In genomic region chr9:125845271-125845808, GRCh38 we compare ENCODE assay signal across 18 cellular contexts.
DNase-seq lines count a peak whose midpoint lies in the region; ATAC-seq, FAIRE-seq and TF ChIP-seq lines count a peak whose summit lies in the region.
"Had no signal": no experiment of that assay in that cellular context is flagged by ENCODE, and none has a peak within 500 bp of the region (broad histone marks: within the 10 kb centered on the region; RNA-seq: fewer than 3 reads in every experiment).

No MANE protein-coding gene starts in this region.

- H2AFZ ChIP-seq in SK-N-SH (ENCODE audit: low read depth) (no peak overlapping the region), IMR-90 (replicated peaks; ENCODE audit: low read length, poor library complexity) (no peak overlapping the region), H1 (ENCODE audit: low read length) (no peak overlapping the region), parathyroid adenoma (no peak overlapping the region)
- H2AFZ ChIP-seq: GM23248 had no signal

- dilution Hi-C loops in IMR-90 (cut with HindIII; ENCODE audit: low sequenced_read_pairs, unreplicated experiment), result no loop called here

- H3K4me3 ChIP-seq in SK-N-SH (ENCODE audit: low read depth in 2 of 2, low read length in 1 of 2), result no peak overlapping the region
- H3K4me3 ChIP-seq in IMR-90 (ENCODE audit: insufficient read depth, low read depth, low read length), result no peak overlapping the region
- no peak overlapping the region for H3K4me3 ChIP-seq in H1 (ENCODE audit: extremely low read depth in 1 of 4, insufficient read depth in 2 of 4, low read depth in 3 of 4, low read length in 4 of 4)
- peak overlapping the region; percentile 30 for H3K4me3 ChIP-seq in parathyroid adenoma (ENCODE audit: low read depth, low read length)
- H3K4me3 ChIP-seq: BLaER1 treated with 17β-estradiol and CSF1 and Interleukin-3, amounts not matched to agents 10 nM and 100 nM; GM12878; GM23248 had no signal

- no peak overlapping the region for H2BK12ac ChIP-seq in H1 (ENCODE audit: low read depth, low read length)

- H3K9me3 Mint-ChIP-seq in activated CD8-positive, alpha-beta T cell treated with anti-CD3 and anti-CD28 coated beads, Interleukin-2, amount 10 ng/mL, durations not matched to agents 7 days and 5 days (ENCODE audit: insufficient read depth), result no peaks in the 10 kb centered on the region

- ATAC-seq in SK-N-SH treated with all-trans-retinoic acid at 6 μM for 48 hours (no peak), IMR-90 (ENCODE audit: low read depth) (no peak), Right ventricle myocardium inferior (no peak), HG02623 (IDR thresholded peaks at IDR 0.05; ENCODE audit: unreplicated experiment) (no peak)
- ATAC-seq in activated CD8-positive, alpha-beta T cell treated with anti-CD3 and anti-CD28 coated beads, Interleukin-2, amount 10 ng/mL, durations not matched to agents 7 days and 5 days, result no peak
- ATAC-seq: GM12878 had no signal

- DNase-seq in SK-N-SH (no peak), IMR-90 (no peak), H1 (ENCODE audit: low read depth in 1 of 2, low spot score in 2 of 2) (no peak), Right ventricle myocardium inferior (ENCODE audit: missing footprints) (no peak)
- DNase-seq in activated CD8-positive, alpha-beta T cell treated with anti-CD3 and anti-CD28 coated beads, Interleukin-2, amount 10 ng/mL, durations not matched to agents 7 days and 5 days, result no peak
- DNase-seq: DMS 273 treated with DMSO at 0.1 percent for 48 hours; GDM1; GM23248; NCI-H1417 treated with DMSO at 0.1 percent for 48 hours; NCI-H2029 treated with DMSO at 0.1 percent for 48 hours; NK-92 treated with Interleukin-12 subunit alpha and Interleukin-12 subunit beta, amount 100 ng/mL, for 24 hours; SHP77 treated with DMSO at 0.1 percent for 48 hours had no signal

- peaks cover 4 to 22% of the 10 kb centered on the region in 2 experiments for H3K36me3 ChIP-seq in SK-N-SH (replicated peaks in 1 of 2; ENCODE audit: control insufficient read depth in 1 of 2, insufficient read depth in 2 of 2, low read length in 1 of 2)
- H3K36me3 ChIP-seq in IMR-90 (ENCODE audit: control insufficient read depth, insufficient read depth, low read length), result no peaks in the 10 kb centered on the region
- no peaks in the 10 kb centered on the region; a peak in 1 of 8 replicates for H3K36me3 ChIP-seq in H1 (ENCODE audit: control insufficient read depth in 2 of 4, insufficient read depth in 4 of 4, low read length in 3 of 4)
- H3K36me3 ChIP-seq in parathyroid adenoma (ENCODE audit: control insufficient read depth, insufficient read depth, low read length), result no peaks in the 10 kb centered on the region
- H3K36me3 ChIP-seq: BLaER1 treated with 17β-estradiol and CSF1 and Interleukin-3, amounts not matched to agents 10 nM and 100 nM had no signal

- no peaks in the 10 kb centered on the region for H3K9me2 ChIP-seq in SK-N-SH

- intact Hi-C loops in IMR-90 (cut with micrococcal nuclease), result no loop called here
- intact Hi-C loops in Right ventricle myocardium inferior (cut with DNase I), result no loop called here

- H3K14ac ChIP-seq in IMR-90 (replicated peaks; ENCODE audit: low read depth, low read length) (no peak overlapping the region), H1 (ENCODE audit: insufficient read length) (no peak overlapping the region)

- H2BK15ac ChIP-seq in IMR-90 (ENCODE audit: low read depth, low read length), result no peak overlapping the region
- H2BK15ac ChIP-seq in H1 (ENCODE audit: low read length), result no peak overlapping the region

- peaks cover 28% of the 10 kb centered on the region for H3F3A ChIP-seq in SK-N-SH (replicated peaks; ENCODE audit: insufficient read depth)

- H4K91ac ChIP-seq in IMR-90 (ENCODE audit: insufficient read depth, low read depth, low read length) (no peak overlapping the region), H1 (replicated peaks; ENCODE audit: insufficient read length, low read length) (no peak overlapping the region)

- H3K27ac ChIP-seq in SK-N-SH (ENCODE audit: low read depth in 2 of 2, low read length in 1 of 2) (peak overlapping the region; percentile 79 to 93; a peak in 3 of 4 replicates), IMR-90 (ENCODE audit: insufficient read depth, low read length) (no peak overlapping the region), H1 (ENCODE audit: low read depth, low read length) (no peak overlapping the region), parathyroid adenoma (peak overlapping the region; percentile 84)
- H3K27ac ChIP-seq: BLaER1 treated with 17β-estradiol and CSF1 and Interleukin-3, amounts not matched to agents 10 nM and 100 nM; GM23248 had no signal

- H3K79me1 ChIP-seq in IMR-90 (ENCODE audit: low read depth in 1 of 2, low read length in 2 of 2) (peaks cover 33 to 36% of the 10 kb centered on the region in 2 experiments), H1 (ENCODE audit: low read depth, low read length) (no peaks in the 10 kb centered on the region; the same call in 1 of the 2 replicates)

- no peak overlapping the region for H3K4me2 ChIP-seq in SK-N-SH
- H3K4me2 ChIP-seq in IMR-90 (ENCODE audit: low read depth, low read length), result no peak overlapping the region
- H3K4me2 ChIP-seq in H1 (ENCODE audit: insufficient read depth in 1 of 2, low read depth in 2 of 2, low read length in 2 of 2), result no peak overlapping the region
- peak overlapping the region; percentile 64 for H3K4me2 ChIP-seq in parathyroid adenoma (ENCODE audit: low read length)

- H3K27me3 ChIP-seq in SK-N-SH (ENCODE audit: insufficient read depth) (no peaks in the 10 kb centered on the region), IMR-90 (ENCODE audit: control insufficient read depth, insufficient read depth, low read length) (no peaks in the 10 kb centered on the region), H1 (replicated peaks in 1 of 4; ENCODE audit: control insufficient read depth in 3 of 4, extremely low read depth in 1 of 4, insufficient read depth in 3 of 4, low read length in 3 of 4) (no peaks in the 10 kb centered on the region), parathyroid adenoma (ENCODE audit: control insufficient read depth, insufficient read depth, low read length) (no peaks in the 10 kb centered on the region)
- H3K27me3 ChIP-seq: BLaER1 treated with 17β-estradiol and CSF1 and Interleukin-3, amounts not matched to agents 10 nM and 100 nM had no signal

- TF ChIP-seq CTCF in SK-N-SH (IDR thresholded peaks at IDR 0.05) (no peak), IMR-90 (conservative IDR thresholded peaks at IDR 0.05; ENCODE audit: low read depth, low read length) (no peak), H1 (IDR thresholded peaks at IDR 0.05; ENCODE audit: control extremely low read depth in 1 of 3, insufficient read depth in 1 of 3, low read depth in 1 of 3, low read length in 3 of 3) (no peak), parathyroid adenoma (IDR thresholded peaks at IDR 0.05) (no peak)

- TF ChIP-seq POLR2A in IMR-90 (IDR thresholded peaks at IDR 0.05; ENCODE audit: low read depth, low read length) (no peak), H1 (IDR thresholded peaks at IDR 0.05; ENCODE audit: control extremely low read depth in 1 of 2, low read depth in 2 of 2, low read length in 2 of 2) (no peak)

- no peaks in the 10 kb centered on the region for H3K36me3 Mint-ChIP-seq in activated CD8-positive, alpha-beta T cell treated with anti-CD3 and anti-CD28 coated beads, Interleukin-2, amount 10 ng/mL, durations not matched to agents 7 days and 5 days (ENCODE audit: low read depth)

- H3K4me1 ChIP-seq in SK-N-SH (ENCODE audit: control insufficient read depth in 1 of 2, insufficient read depth in 2 of 2, low read depth in 1 of 2, low read length in 1 of 2), result peaks cover 26 to 63% of the 10 kb centered on the region in 2 experiments
- H3K4me1 ChIP-seq in IMR-90 (ENCODE audit: control insufficient read depth, insufficient read depth, low read length), result no peaks in the 10 kb centered on the region
- H3K4me1 ChIP-seq in H1 (replicated peaks in 1 of 4; ENCODE audit: control insufficient read depth in 3 of 4, insufficient read depth in 4 of 4, low read length in 3 of 4), result peaks cover 2 to 21% (median 10%) of the 10 kb centered on the region in 4 experiments; a peak in 6 of 7 replicates
- H3K4me1 ChIP-seq in parathyroid adenoma, result peaks cover 8% of the 10 kb centered on the region

- H3K79me2 ChIP-seq in SK-N-SH (ENCODE audit: insufficient read depth), result peaks cover 99% of the 10 kb centered on the region
- peaks cover 0 to 87% of the 10 kb centered on the region in 2 experiments; a peak in 3 of 4 replicates for H3K79me2 ChIP-seq in H1 (ENCODE audit: control insufficient read depth in 1 of 2, insufficient read depth in 2 of 2, low read length in 2 of 2)
- H3K79me2 ChIP-seq in parathyroid adenoma, result peaks cover 12% of the 10 kb centered on the region

- peaks cover 27% of the 10 kb centered on the region; the same call in 1 of the 2 replicates for H4K20me1 ChIP-seq in SK-N-SH (ENCODE audit: insufficient read depth)
- no peaks in the 10 kb centered on the region; the same call in 1 of the 2 replicates for H4K20me1 ChIP-seq in IMR-90 (ENCODE audit: insufficient read depth, low read length)
- H4K20me1 ChIP-seq in H1 (replicated peaks in 1 of 2; ENCODE audit: control insufficient read depth in 1 of 2, insufficient read depth in 2 of 2, low read length in 2 of 2), result peaks cover 0 to 4% of the 10 kb centered on the region in 2 experiments
- H4K20me1 ChIP-seq: BLaER1 treated with 17β-estradiol and CSF1 and Interleukin-3, amounts not matched to agents 10 nM and 100 nM had no signal

- WGBS in SK-N-SH (ENCODE audit: low lambda C conversion rate), result 91% methylated on average over 5 of the region's 5 CpGs
- no CpG with 5 or more reads among the region's 5 CpGs for WGBS in IMR-90 (ENCODE audit: extremely low coverage in 2 of 2, insufficient read length in 1 of 2), 2 experiments
- 85% methylated on average over 5 of the region's 5 CpGs; no CpG with 5 or more reads in 1 of the 2 experiments for WGBS in H1 (ENCODE audit: extremely low coverage in 1 of 2, insufficient coverage in 1 of 2, insufficient read length in 1 of 2, insufficient replicate concordance in 2 of 2, low coverage in 1 of 2, low lambda C conversion rate in 2 of 2, missing lambda C conversion rate in 1 of 2), 2 experiments

- H3K4ac ChIP-seq in IMR-90 (ENCODE audit: low read depth, low read length) (no peak overlapping the region), H1 (replicated peaks; ENCODE audit: insufficient read length, low read depth, low read length) (no peak overlapping the region)

- no peak overlapping the region for H3K27ac Mint-ChIP-seq in activated CD8-positive, alpha-beta T cell treated with anti-CD3 and anti-CD28 coated beads, Interleukin-2, amount 10 ng/mL, durations not matched to agents 7 days and 5 days

- peaks cover 2% of the 10 kb centered on the region for H3K9me1 ChIP-seq in IMR-90 (ENCODE audit: insufficient read depth, low read length)

- H3K18ac ChIP-seq in IMR-90 (ENCODE audit: low read depth, low read length), result no peak overlapping the region
- H3K18ac ChIP-seq in H1 (ENCODE audit: extremely low read depth, low read length), result peak overlapping the region; percentile 39; the same call in 1 of the 2 replicates

- in situ Hi-C loops in IMR-90 (cut with MboI; ENCODE audit: low sequenced_read_pairs), result no loop called here

- no peak overlapping the region for H3K9ac ChIP-seq in SK-N-SH
- no peak overlapping the region for H3K9ac ChIP-seq in IMR-90 (ENCODE audit: low read depth, low read length)
- H3K9ac ChIP-seq in H1 (replicated peaks in 1 of 4; ENCODE audit: extremely low read depth in 1 of 4, low read depth in 3 of 4, low read length in 3 of 4), result no peak overlapping the region
- no peak overlapping the region for H3K9ac ChIP-seq in parathyroid adenoma
- H3K9ac ChIP-seq: BLaER1 treated with 17β-estradiol and CSF1 and Interleukin-3, amounts not matched to agents 10 nM and 100 nM; GM23248 had no signal

- H3K4me1 Mint-ChIP-seq in activated CD8-positive, alpha-beta T cell treated with anti-CD3 and anti-CD28 coated beads, Interleukin-2, amount 10 ng/mL, durations not matched to agents 7 days and 5 days (ENCODE audit: low read depth), result no peaks in the 10 kb centered on the region

- H3K23ac ChIP-seq in IMR-90 (ENCODE audit: low read depth, low read length) (no peak overlapping the region), H1 (ENCODE audit: insufficient read length) (no peak overlapping the region)

- H2BK20ac ChIP-seq in IMR-90 (ENCODE audit: low read depth, low read length), result no peak overlapping the region
- no peak overlapping the region for H2BK20ac ChIP-seq in H1 (ENCODE audit: low read length)

- H2BK120ac ChIP-seq in IMR-90 (ENCODE audit: low read depth, low read length) (no peak overlapping the region), H1 (replicated peaks; ENCODE audit: low read depth, low read length) (no peak overlapping the region)

- no peaks in the 10 kb centered on the region for H3K9me3 ChIP-seq in SK-N-SH
- H3K9me3 ChIP-seq in IMR-90 (ENCODE audit: control insufficient read depth, insufficient read depth, low read length), result no peaks in the 10 kb centered on the region
- no peaks in the 10 kb centered on the region for H3K9me3 ChIP-seq in H1 (ENCODE audit: insufficient read depth in 2 of 2, low read depth in 1 of 2, low read length in 1 of 2)
- no peaks in the 10 kb centered on the region for H3K9me3 ChIP-seq in parathyroid adenoma (ENCODE audit: control insufficient read depth, low read length)

- TF ChIP-seq RAD21 in SK-N-SH (IDR thresholded peaks at IDR 0.05; ENCODE audit: low read length) (no peak), IMR-90 (IDR thresholded peaks at IDR 0.05; ENCODE audit: low read length) (no peak), H1 (IDR thresholded peaks at IDR 0.05 in 1 of 2, conservative IDR thresholded peaks at IDR 0.05 in 1 of 2; ENCODE audit: low read depth in 2 of 2, low read length in 2 of 2) (no peak)

- H2AK5ac ChIP-seq in IMR-90 (ENCODE audit: low read depth, low read length) (no peak overlapping the region), H1 (ENCODE audit: low read depth, low read length) (no peak overlapping the region)

- TF ChIP-seq EP300 in SK-N-SH (IDR thresholded peaks at IDR 0.05; ENCODE audit: borderline replicate concordance in 1 of 2, low read depth in 1 of 2, low read length in 1 of 2) (no peak), H1 (IDR thresholded peaks at IDR 0.05; ENCODE audit: borderline replicate concordance in 1 of 2, low read depth in 2 of 2, low read length in 2 of 2) (no peak)

- H4K8ac ChIP-seq in IMR-90 (ENCODE audit: low read depth in 2 of 2, low read length in 2 of 2), result no peak overlapping the region; a peak in 1 of 4 replicates
- H4K8ac ChIP-seq in H1 (ENCODE audit: extremely low read depth, insufficient read depth, low read length), result no peak overlapping the region

- BruUV-seq in IMR-90 (replicated peaks; lab: Mats Ljungman, UMichigan), result no TSS peak

- POLR2A ChIA-PET in SK-N-SH (lab: Yijun Ruan, JAX) (interaction anchor here (0.6 kb wide), 1 partner anchor 21 kb away, joined by 3 read pairs; no protein-coding TSS in a partner anchor), IMR-90 (lab: Charles Lee; ENCODE audit: unreplicated experiment) (no interaction called here), H1 (lab: Charles Lee; ENCODE audit: partially characterized antibody) (no interaction called here)
- POLR2A ChIA-PET in activated CD8-positive, alpha-beta T cell treated with anti-CD3 and anti-CD28 coated beads, Interleukin-2, amount 10 ng/mL, durations not matched to agents 7 days and 5 days (lab: Charles Lee), result no interaction called here

- H3K56ac ChIP-seq in IMR-90 (ENCODE audit: extremely low read depth, insufficient read depth, low read length) (no peak overlapping the region), H1 (replicated peaks; ENCODE audit: insufficient read length, low read depth, low read length) (no peak overlapping the region)

- H4K5ac ChIP-seq in IMR-90 (ENCODE audit: low read depth, low read length), result no peak overlapping the region
- no peak overlapping the region for H4K5ac ChIP-seq in H1 (ENCODE audit: insufficient read length, low read depth, low read length)

- no peaks in the 10 kb centered on the region for H3K23me2 ChIP-seq in H1 (ENCODE audit: low read depth, low read length)

- FAIRE-seq in H1 (lab: Jason Lieb, UNC), result no peak
- FAIRE-seq: GM12878, GM18507 had no signal

- no peak overlapping the region for H3K4me3 Mint-ChIP-seq in activated CD8-positive, alpha-beta T cell treated with anti-CD3 and anti-CD28 coated beads, Interleukin-2, amount 10 ng/mL, durations not matched to agents 7 days and 5 days

- CTCF ChIA-PET in SK-N-SH (lab: Yijun Ruan, JAX), result interaction anchor here (1.5 to 2.1 kb wide), 2 partner anchors 24 to 287 kb away, joined by 3 to 5 read pairs; no protein-coding TSS in a partner anchor
- CTCF ChIA-PET in IMR-90 (lab: Yijun Ruan, JAX), result interaction anchor here (0.7 kb wide), 1 partner anchor 512 kb away, joined by 3 read pairs; no protein-coding TSS in a partner anchor
- CTCF ChIA-PET in H1 (lab: Charles Lee; ENCODE audit: partially characterized antibody), result no interaction called here
- CTCF ChIA-PET in activated CD8-positive, alpha-beta T cell treated with anti-CD3 and anti-CD28 coated beads, Interleukin-2, amount 10 ng/mL, durations not matched to agents 7 days and 5 days (lab: Charles Lee), result no interaction called here

- H2BK5ac ChIP-seq in IMR-90 (ENCODE audit: low read depth, low read length, poor library complexity, severe bottlenecking) (no peak overlapping the region), H1 (ENCODE audit: low read depth, low read length) (no peak overlapping the region)

- no peak overlapping the region for H2AK9ac ChIP-seq in IMR-90 (replicated peaks; ENCODE audit: low read depth, low read length, poor library complexity)

- H3K27me3 Mint-ChIP-seq in activated CD8-positive, alpha-beta T cell treated with anti-CD3 and anti-CD28 coated beads, Interleukin-2, amount 10 ng/mL, durations not matched to agents 7 days and 5 days (ENCODE audit: low read depth), result no peaks in the 10 kb centered on the region

Comparison
In these comparisons a context has a peak if more than half of its experiments do, and no peak if none do; other contexts are left out.
1. H3K27ac ChIP-seq: peak in SK-N-SH (2 of 2) and parathyroid adenoma (single experiment); none in IMR-90 (single experiment) and H1 (single experiment).
2. CTCF ChIA-PET loops: an anchor here in SK-N-SH (1.5 to 2.1 kb wide) and IMR-90 (0.7 kb wide); none called in H1 and activated CD8-positive, alpha-beta T cell treated with anti-CD3 and anti-CD28 coated beads, Interleukin-2, amount 10 ng/mL, durations not matched to agents 7 days and 5 days.